8 cellular contexts compared by ENCODE assay signal in genomic region chr7:1432411-1433082, GRCh38. TPM values are rescaled to one million over a fixed set of nuclear protein-coding genes. Genes with fewer than 3 reads are reported as not detected.
DNase-seq lines count a peak whose midpoint lies in the region; ATAC-seq, FAIRE-seq and TF ChIP-seq lines count a peak whose summit lies in the region.

No MANE protein-coding gene starts in this region.

- WGBS in gastroesophageal sphincter (ENCODE audit: low coverage in 1 of 2), 2 donors, result 0 to 16% methylated on average over 1 to 7 of the region's 30 CpGs

- H3K9me3 ChIP-seq in SJSA1 (replicated peaks) (no peaks in the 10 kb centered on the region), gastroesophageal sphincter (no peaks in the 10 kb centered on the region)

- peak; percentile 73 for ATAC-seq in gastroesophageal sphincter
- ATAC-seq in HG03135 (IDR thresholded peaks at IDR 0.05; ENCODE audit: unreplicated experiment), result no peak

- H3K36me3 ChIP-seq in SJSA1, result no peaks in the 10 kb centered on the region
- H3K36me3 ChIP-seq in gastroesophageal sphincter, result peaks cover 0 to 15% of the 10 kb centered on the region in 2 donors

- TF ChIP-seq CTCF in HL-60 (IDR thresholded peaks at IDR 0.05; ENCODE audit: insufficient read depth, low read length), result peak; percentile 92
- peak in 3 of 4 experiments; percentile 86 to 97 (median 92) for TF ChIP-seq CTCF in gastroesophageal sphincter (IDR thresholded peaks at IDR 0.05)

- H3K4me3 ChIP-seq in HL-60 (replicated peaks; ENCODE audit: insufficient read depth, low read length) (no peak overlapping the region), SJSA1 (no peak overlapping the region), gastroesophageal sphincter (no peak overlapping the region)

- DNase-seq in DMS53 treated with DMSO at 0.1 percent for 48 hours (lab: John Stamatoyannopoulos, UW; ENCODE audit: unreplicated experiment) (peak; percentile 36), HL-60 (ENCODE audit: low read depth in 1 of 2, low spot score in 1 of 2) (peak in 1 of 2 experiments; percentile 60), SJSA1 (ENCODE audit: low read depth in 1 of 2, low spot score in 2 of 2) (peak; percentile 57 to 74), posterior vena cava (ENCODE audit: low spot score) (peak; percentile 93), urothelium cell line (ENCODE audit: low spot score) (peak; percentile 87)
- peak; percentile 75 for DNase-seq in activated gamma-delta T cell treated with anti-CD3 and anti-CD28 coated beads, Interleukin-2, amount 50 U/mL, for 16 hours (ENCODE audit: low read depth)

- H3K4me1 ChIP-seq in SJSA1 (replicated peaks) (no peaks in the 10 kb centered on the region), gastroesophageal sphincter (peaks cover 0 to 14% (median 5%) of the 10 kb centered on the region in 3 donors)

- H3K27me3 ChIP-seq in HL-60 (ENCODE audit: insufficient read depth, poor library complexity, severe bottlenecking) (no peaks in the 10 kb centered on the region), SJSA1 (replicated peaks) (peaks cover 24% of the 10 kb centered on the region), gastroesophageal sphincter (peaks cover 52% of the 10 kb centered on the region)

- FAIRE-seq in urothelium cell line (lab: Jason Lieb, UNC), result peak; percentile 98

- H3K27ac ChIP-seq in HL-60 (replicated peaks) (no peak overlapping the region), SJSA1 (no peak overlapping the region), gastroesophageal sphincter (no peak overlapping the region)

- intact Hi-C loops in posterior vena cava (cut with DNase I), result loop anchor here in 1 of 2 donors (5.0 kb wide), 1 partner anchor 40 kb away; no protein-coding TSS in a partner anchor

- no peak for TF ChIP-seq POLR2A in gastroesophageal sphincter (IDR thresholded peaks at IDR 0.05)

- TF ChIP-seq EP300 in gastroesophageal sphincter (IDR thresholded peaks at IDR 0.05), result no peak

RNA-seq across cellular contexts. Expression of gene MICALL2, which starts 26.7 kb away (rescaled TPM):
- total RNA-seq in SJSA1 (2014; rRNA removed; shearing (Covaris generic)), result 4.0 and 7.7 TPM in 2 replicates
- 10 to 100 TPM in 3 of 4 donors, 1 to 10 TPM in 1; 6.6 to 19.5 (median 15.0) TPM for total RNA-seq in gastroesophageal sphincter
- total RNA-seq in posterior vena cava, result 10 to 100 TPM; 33.3 to 38.5 TPM
